In genomic region chr9:82154573-82154972, GRCh38 we compare ENCODE assay signal across 13 cellular contexts.
DNase-seq lines count a peak whose midpoint lies in the region; ATAC-seq and TF ChIP-seq lines count a peak whose summit lies in the region.
"Had no signal": no experiment of that assay in that cellular context is flagged by ENCODE, and none has a peak within 500 bp of the region (broad histone marks: within the 10 kb centered on the region; RNA-seq: fewer than 3 reads in every experiment).

No MANE protein-coding gene starts in this region.

- H3K4me2 ChIP-seq in MM.1S (ENCODE audit: low read depth, low read length) = no peak overlapping the region

- H3K27me3 Mint-ChIP-seq in stimulated activated memory B cell treated with anti-CD40 and anti-IgM and Interleukin-4, amounts not matched to agents 10 μg/mL and 1 μg/mL and 100 μg/mL, for 72 hours = no peaks in the 10 kb centered on the region
- no peaks in the 10 kb centered on the region for H3K27me3 Mint-ChIP-seq in T-helper 17 cell
- H3K27me3 Mint-ChIP-seq: CD4-positive, alpha-beta T cell had no signal

- peak; percentile 52 for ATAC-seq in GM19351 (IDR thresholded peaks at IDR 0.05; ENCODE audit: unreplicated experiment)
- peak; percentile 47 for ATAC-seq in stimulated activated memory B cell treated with anti-CD40 and anti-IgM and Interleukin-4, amounts not matched to agents 10 μg/mL and 1 μg/mL and 100 μg/mL, for 72 hours
- no peak for ATAC-seq in T-helper 17 cell
- ATAC-seq in HG03439 (IDR thresholded peaks at IDR 0.05; ENCODE audit: unreplicated experiment) = no peak

- no peaks in the 10 kb centered on the region for H3K27me3 ChIP-seq in MM.1S (replicated peaks; ENCODE audit: insufficient read depth, low read length)

- H3K9me3 Mint-ChIP-seq in stimulated activated memory B cell treated with anti-CD40 and anti-IgM and Interleukin-4, amounts not matched to agents 10 μg/mL and 1 μg/mL and 100 μg/mL, for 72 hours = no peaks in the 10 kb centered on the region
- H3K9me3 Mint-ChIP-seq: CD4-positive, alpha-beta T cell had no signal

- H3K4me1 Mint-ChIP-seq in stimulated activated memory B cell treated with anti-CD40 and anti-IgM and Interleukin-4, amounts not matched to agents 10 μg/mL and 1 μg/mL and 100 μg/mL, for 72 hours = peaks cover 19% of the 10 kb centered on the region
- no peaks in the 10 kb centered on the region for H3K4me1 Mint-ChIP-seq in T-helper 17 cell

- no peaks in the 10 kb centered on the region for H4K20me1 ChIP-seq in MM.1S (ENCODE audit: insufficient read depth, low read length)

- no peaks in the 10 kb centered on the region for H3K36me3 ChIP-seq in MM.1S (replicated peaks; ENCODE audit: insufficient read depth, low read length)

- no peak for TF ChIP-seq CTCF in MM.1S (IDR thresholded peaks at IDR 0.05; ENCODE audit: low read length)

- no peaks in the 10 kb centered on the region for H3K9me3 ChIP-seq in MM.1S (replicated peaks; ENCODE audit: insufficient read depth, low read length)
- no peaks in the 10 kb centered on the region for H3K9me3 ChIP-seq in T-helper 17 cell (ENCODE audit: control insufficient read depth, low read length, poor library complexity, severe bottlenecking)
- H3K9me3 ChIP-seq: Caco-2 had no signal

- peaks cover 13% of the 10 kb centered on the region for H3K4me1 ChIP-seq in MM.1S (ENCODE audit: low read length)
- H3K4me1 ChIP-seq: Caco-2 had no signal

- H3K36me3 Mint-ChIP-seq in stimulated activated memory B cell treated with anti-CD40 and anti-IgM and Interleukin-4, amounts not matched to agents 10 μg/mL and 1 μg/mL and 100 μg/mL, for 72 hours = no peaks in the 10 kb centered on the region
- no peaks in the 10 kb centered on the region for H3K36me3 Mint-ChIP-seq in T-helper 17 cell (ENCODE audit: low read depth)

- no peak overlapping the region for H3K4me3 Mint-ChIP-seq in stimulated activated memory B cell treated with anti-CD40 and anti-IgM and Interleukin-4, amounts not matched to agents 10 μg/mL and 1 μg/mL and 100 μg/mL, for 72 hours
- no peak overlapping the region for H3K4me3 Mint-ChIP-seq in T-helper 17 cell
- H3K4me3 Mint-ChIP-seq: CD4-positive, alpha-beta T cell had no signal

- H3K27ac Mint-ChIP-seq in stimulated activated memory B cell treated with anti-CD40 and anti-IgM and Interleukin-4, amounts not matched to agents 10 μg/mL and 1 μg/mL and 100 μg/mL, for 72 hours = no peak overlapping the region
- no peak overlapping the region for H3K27ac Mint-ChIP-seq in T-helper 17 cell
- H3K27ac Mint-ChIP-seq: CD4-positive, alpha-beta T cell had no signal

- H3K9ac ChIP-seq in MM.1S (ENCODE audit: low read length) = no peak overlapping the region
- H3K9ac ChIP-seq: GM23248 had no signal

- H2AFZ ChIP-seq in MM.1S (ENCODE audit: low read length) = no peak overlapping the region
- H2AFZ ChIP-seq: GM23248 had no signal

- no peak overlapping the region for H3K4me3 ChIP-seq in MM.1S (ENCODE audit: low read length)
- H3K4me3 ChIP-seq: GM23248 had no signal

- no peaks in the 10 kb centered on the region for H3K9me2 ChIP-seq in MM.1S (replicated peaks; ENCODE audit: insufficient read depth, low read length)

- H3K27ac ChIP-seq in MM.1S (ENCODE audit: low read length) = no peak overlapping the region
- H3K27ac ChIP-seq: C4-2B, GM23248 had no signal

- H3K79me2 ChIP-seq in MM.1S (ENCODE audit: low read length) = no peaks in the 10 kb centered on the region

- no peaks in the 10 kb centered on the region for H3F3A ChIP-seq in MM.1S (ENCODE audit: insufficient read depth, low read length)

- DNase-seq in MM.1S = peak; percentile 44
- DNase-seq in T-helper 17 cell = no peak
- no peak for DNase-seq in NCI-H82 treated with DMSO at 0.1 percent for 48 hours (lab: John Stamatoyannopoulos, UW; ENCODE audit: unreplicated experiment)
- DNase-seq: AML-193; Caco-2; CD4-positive, alpha-beta T cell; GM23248; HCEC 1CT; KG1 had no signal

Comparison
In these comparisons a context has a peak if more than half of its experiments do, and no peak if none do; other contexts are left out.
1. ATAC-seq: peak in GM19351 (single experiment) and stimulated activated memory B cell treated with anti-CD40 and anti-IgM and Interleukin-4, amounts not matched to agents 10 μg/mL and 1 μg/mL and 100 μg/mL, for 72 hours (single experiment); none in T-helper 17 cell (single experiment) and HG03439 (single experiment).